35 cellular contexts compared by ENCODE assay signal in genomic region chr10:35304649-35305048, GRCh38. TPM values are rescaled to one million over a fixed set of nuclear protein-coding genes. Genes with fewer than 3 reads are reported as not detected.
DNase-seq lines count a peak whose midpoint lies in the region; ATAC-seq and TF ChIP-seq lines count a peak whose summit lies in the region.
"Had no signal": no experiment of that assay in that cellular context is flagged by ENCODE, and none has a peak within 500 bp of the region (broad histone marks: within the 10 kb centered on the region; RNA-seq: fewer than 3 reads in every experiment).

No MANE protein-coding gene starts in this region.

- H2AK5ac ChIP-seq in neuronal stem cell (ENCODE audit: low read depth, low read length): no peak overlapping the region

- H3K14ac ChIP-seq in neuronal stem cell (ENCODE audit: low read length): no peak overlapping the region

- H3K36me3 ChIP-seq in neuronal stem cell (replicated peaks in 1 of 2; ENCODE audit: control insufficient read depth in 2 of 2, insufficient read depth in 2 of 2, low read length in 2 of 2): no peaks in the 10 kb centered on the region
- H3K36me3 ChIP-seq: heart right ventricle, pancreas, spleen, upper lobe of left lung had no signal

- no peak overlapping the region for H3K9ac ChIP-seq in neuronal stem cell (ENCODE audit: low read depth, low read length, poor library complexity)

- peaks cover 24% of the 10 kb centered on the region for H3K27me3 Mint-ChIP-seq in activated naive CD8-positive, alpha-beta T cell treated with anti-CD3 and anti-CD28 coated beads, Interleukin-2, amount 50 U/mL, for 24 hours
- H3K27me3 Mint-ChIP-seq in activated naive CD8-positive, alpha-beta T cell treated with anti-CD3 and anti-CD28 coated beads for 36 hours: peaks cover 13% of the 10 kb centered on the region

- no peaks in the 10 kb centered on the region for H3K4me1 Mint-ChIP-seq in activated naive CD8-positive, alpha-beta T cell treated with anti-CD3 and anti-CD28 coated beads, Interleukin-2, amount 50 U/mL, for 24 hours
- no peaks in the 10 kb centered on the region for H3K4me1 Mint-ChIP-seq in activated naive CD8-positive, alpha-beta T cell treated with anti-CD3 and anti-CD28 coated beads for 36 hours
- peaks cover 18% of the 10 kb centered on the region for H3K4me1 Mint-ChIP-seq in stimulated activated effector memory CD8-positive, alpha-beta T cell treated with anti-CD3 and anti-CD28 coated beads, Interleukin-12 subunit alpha, Interleukin-12 subunit beta, amount 100 ng/mL, for 72 hours

- no peak overlapping the region for H3K18ac ChIP-seq in neuronal stem cell (ENCODE audit: low read length)

- H2BK5ac ChIP-seq in neuronal stem cell (ENCODE audit: low read length): no peak overlapping the region

- no peak overlapping the region for H2BK12ac ChIP-seq in neuronal stem cell (ENCODE audit: low read length)

- H3K9me3 ChIP-seq in neuronal stem cell (replicated peaks in 1 of 2; ENCODE audit: control insufficient read depth in 2 of 2, insufficient read depth in 1 of 2, low read depth in 1 of 2, low read length in 2 of 2): no peaks in the 10 kb centered on the region
- H3K9me3 ChIP-seq: heart right ventricle, pancreas, spleen, upper lobe of left lung had no signal

- no peak for TF ChIP-seq CTCF in NB4 (IDR thresholded peaks at IDR 0.05; ENCODE audit: low read depth, low read length)

- no peak overlapping the region for H2BK15ac ChIP-seq in neuronal stem cell (ENCODE audit: low read length)

- no peak overlapping the region for H4K91ac ChIP-seq in neuronal stem cell (ENCODE audit: low read depth, low read length, poor library complexity)

- no peak overlapping the region for H3K4me2 ChIP-seq in neuronal stem cell (ENCODE audit: insufficient read depth, low read length, poor library complexity, severe bottlenecking)

- H2BK120ac ChIP-seq in neuronal stem cell (ENCODE audit: low read depth, low read length): no peak overlapping the region

- peaks cover 7 to 9% of the 10 kb centered on the region in 2 donors for H3K4me1 ChIP-seq in neuronal stem cell (ENCODE audit: control insufficient read depth in 2 of 2, insufficient read depth in 1 of 2, low read depth in 1 of 2, low read length in 2 of 2)
- H3K4me1 ChIP-seq: upper lobe of left lung had no signal

- H3K23ac ChIP-seq in neuronal stem cell (ENCODE audit: low read depth, low read length, poor library complexity): no peak overlapping the region

- H3K4me3 ChIP-seq in NB4 (ENCODE audit: low read depth, low read length) (no peak overlapping the region), neuronal stem cell (ENCODE audit: low read length in 2 of 2) (no peak overlapping the region)
- H3K4me3 ChIP-seq: heart right ventricle, lung, pancreas, spleen, upper lobe of left lung had no signal

- no peak overlapping the region for H3K27ac ChIP-seq in neuronal stem cell (replicated peaks; ENCODE audit: low read length)
- H3K27ac ChIP-seq: foreskin keratinocyte, heart right ventricle, pancreas, spleen, upper lobe of left lung, VCaP had no signal

- no CpG with 5 or more reads among the region's 2 CpGs for whole genome bisulfite sequencing in neuronal stem cell (ENCODE audit: extremely low coverage in 2 of 2, insufficient read length in 2 of 2, insufficient replicate concordance in 1 of 2), 2 donors

- H4K8ac ChIP-seq in neuronal stem cell (ENCODE audit: low read depth, low read length): no peak overlapping the region

- no peak overlapping the region for H3K27ac Mint-ChIP-seq in activated naive CD8-positive, alpha-beta T cell treated with anti-CD3 and anti-CD28 coated beads, Interleukin-2, amount 50 U/mL, for 24 hours
- H3K27ac Mint-ChIP-seq in activated naive CD8-positive, alpha-beta T cell treated with anti-CD3 and anti-CD28 coated beads for 36 hours: no peak overlapping the region
- no peak overlapping the region for H3K27ac Mint-ChIP-seq in stimulated activated effector memory CD8-positive, alpha-beta T cell treated with anti-CD3 and anti-CD28 coated beads, Interleukin-12 subunit alpha, Interleukin-12 subunit beta, amount 100 ng/mL, for 72 hours
- H3K27ac Mint-ChIP-seq: activated CD4-positive, alpha-beta T cell treated with anti-CD3 and anti-CD28 coated beads, Interleukin-2, amount 10 ng/mL, durations not matched to agents 24 days and 14 days; activated naive CD4-positive, alpha-beta T cell treated with anti-CD3 and anti-CD28 coated beads, Interleukin-2, amount 10 ng/mL, durations not matched to agents 7 days and 5 days; activated T-helper 1 cell treated with anti-CD3 and anti-CD28 coated beads, Interleukin-12 subunit alpha, Interleukin-12 subunit beta, Interleukin-2, Interleukin-4 antibody, amounts not matched to agents 30 ng/mL and 10 ng/mL and 1 ng/mL, durations not matched to agents 14 hours and 24 hours and 36 hours; B cell; CD8-positive, alpha-beta T cell; nephron progenitor cell; T-helper 2 cell treated with Interferon-gamma antibody and Interleukin-4, amounts not matched to agents 5 μg/mL and 100 μg/mL, for 36 hours had no signal

- ATAC-seq in activated naive CD8-positive, alpha-beta T cell treated with anti-CD3 and anti-CD28 coated beads, Interleukin-2, amount 50 U/mL, for 24 hours: peak; percentile 28
- ATAC-seq in stimulated activated effector memory CD8-positive, alpha-beta T cell treated with anti-CD3 and anti-CD28 coated beads, Interleukin-12 subunit alpha, Interleukin-12 subunit beta, amount 100 ng/mL, for 72 hours: peak; percentile 42
- ATAC-seq: CD8-positive, alpha-beta T cell; esophagus mucosa; foreskin keratinocyte; heart right ventricle; Right ventricle myocardium inferior; SK-N-SH treated with all-trans-retinoic acid at 6 μM for 48 hours had no signal

- no peak for TF ChIP-seq POLR2A in NB4 (IDR thresholded peaks at IDR 0.05; ENCODE audit: extremely low read depth, insufficient read length)

- no peak for DNase-seq in activated naive CD8-positive, alpha-beta T cell treated with anti-CD3 and anti-CD28 coated beads, Interleukin-2, amount 50 U/mL, for 24 hours
- no peak for DNase-seq in activated naive CD8-positive, alpha-beta T cell treated with anti-CD3 and anti-CD28 coated beads for 36 hours
- DNase-seq in NB4 (ENCODE audit: low read depth): peak; percentile 8
- DNase-seq in dermis blood vessel endothelial cell: peak; percentile 5
- no peak for DNase-seq in stimulated activated effector memory CD8-positive, alpha-beta T cell treated with anti-CD3 and anti-CD28 coated beads, Interleukin-12 subunit alpha, Interleukin-12 subunit beta, amount 100 ng/mL, for 72 hours (ENCODE audit: low spot score in 2 of 2)
- no peak for DNase-seq in neuronal stem cell (ENCODE audit: low spot score)
- no peak for DNase-seq in MV-4-11 (lab: John Stamatoyannopoulos, UW)
- DNase-seq in T-helper 9 cell: no peak
- DNase-seq: activated CD4-positive, alpha-beta T cell treated with anti-CD3 and anti-CD28 coated beads, Interleukin-2, amount 10 ng/mL, durations not matched to agents 24 days and 14 days; activated naive CD4-positive, alpha-beta T cell treated with anti-CD3 and anti-CD28 coated beads, Interleukin-2, amount 10 ng/mL, durations not matched to agents 7 days and 5 days; amygdala; CD8-positive, alpha-beta T cell; effector memory CD4-positive, alpha-beta T cell; foreskin keratinocyte; GF-D8; GOT3; heart right ventricle; IMR-90; kidney glomerular epithelial cell; NCI-H1417; NCI-H2081; NCI-H226; nephron progenitor cell; pancreas; spleen; substantia nigra; upper lobe of left lung had no signal

- H3K4me3 Mint-ChIP-seq in activated naive CD8-positive, alpha-beta T cell treated with anti-CD3 and anti-CD28 coated beads, Interleukin-2, amount 50 U/mL, for 24 hours: no peak overlapping the region
- H3K4me3 Mint-ChIP-seq in activated naive CD8-positive, alpha-beta T cell treated with anti-CD3 and anti-CD28 coated beads for 36 hours: no peak overlapping the region
- H3K4me3 Mint-ChIP-seq in stimulated activated effector memory CD8-positive, alpha-beta T cell treated with anti-CD3 and anti-CD28 coated beads, Interleukin-12 subunit alpha, Interleukin-12 subunit beta, amount 100 ng/mL, for 72 hours: no peak overlapping the region
- H3K4me3 Mint-ChIP-seq: activated CD4-positive, alpha-beta T cell treated with anti-CD3 and anti-CD28 coated beads, Interleukin-2, amount 10 ng/mL, durations not matched to agents 24 days and 14 days; activated naive CD4-positive, alpha-beta T cell treated with anti-CD3 and anti-CD28 coated beads, Interleukin-2, amount 10 ng/mL, durations not matched to agents 7 days and 5 days; activated T-helper 1 cell treated with anti-CD3 and anti-CD28 coated beads, Interleukin-12 subunit alpha, Interleukin-12 subunit beta, Interleukin-2, Interleukin-4 antibody, amounts not matched to agents 30 ng/mL and 10 ng/mL and 1 ng/mL, durations not matched to agents 14 hours and 24 hours and 36 hours; B cell; CD8-positive, alpha-beta T cell; nephron progenitor cell; T-helper 2 cell treated with Interferon-gamma antibody and Interleukin-4, amounts not matched to agents 5 μg/mL and 100 μg/mL, for 36 hours had no signal

- H2AFZ ChIP-seq in neuronal stem cell (ENCODE audit: low read length): no peak overlapping the region

- H3K79me1 ChIP-seq in neuronal stem cell (ENCODE audit: low read depth, low read length): no peaks in the 10 kb centered on the region

- no peaks in the 10 kb centered on the region for H3K36me3 Mint-ChIP-seq in activated naive CD8-positive, alpha-beta T cell treated with anti-CD3 and anti-CD28 coated beads, Interleukin-2, amount 50 U/mL, for 24 hours (ENCODE audit: low read depth)
- no peaks in the 10 kb centered on the region for H3K36me3 Mint-ChIP-seq in activated naive CD8-positive, alpha-beta T cell treated with anti-CD3 and anti-CD28 coated beads for 36 hours
- no peaks in the 10 kb centered on the region for H3K36me3 Mint-ChIP-seq in stimulated activated effector memory CD8-positive, alpha-beta T cell treated with anti-CD3 and anti-CD28 coated beads, Interleukin-12 subunit alpha, Interleukin-12 subunit beta, amount 100 ng/mL, for 72 hours
- H3K36me3 Mint-ChIP-seq: activated naive CD4-positive, alpha-beta T cell treated with anti-CD3 and anti-CD28 coated beads, Interleukin-2, amount 10 ng/mL, durations not matched to agents 7 days and 5 days; CD8-positive, alpha-beta T cell had no signal

- H3K4ac ChIP-seq in neuronal stem cell (ENCODE audit: low read length): no peak overlapping the region

- H3K9me3 Mint-ChIP-seq in activated naive CD8-positive, alpha-beta T cell treated with anti-CD3 and anti-CD28 coated beads, Interleukin-2, amount 50 U/mL, for 24 hours: no peaks in the 10 kb centered on the region
- H3K9me3 Mint-ChIP-seq in activated naive CD8-positive, alpha-beta T cell treated with anti-CD3 and anti-CD28 coated beads for 36 hours: no peaks in the 10 kb centered on the region
- H3K9me3 Mint-ChIP-seq in stimulated activated effector memory CD8-positive, alpha-beta T cell treated with anti-CD3 and anti-CD28 coated beads, Interleukin-12 subunit alpha, Interleukin-12 subunit beta, amount 100 ng/mL, for 72 hours: no peaks in the 10 kb centered on the region
- H3K9me3 Mint-ChIP-seq: activated CD4-positive, alpha-beta T cell treated with anti-CD3 and anti-CD28 coated beads, Interleukin-2, amount 10 ng/mL, durations not matched to agents 24 days and 14 days; activated naive CD4-positive, alpha-beta T cell treated with anti-CD3 and anti-CD28 coated beads, Interleukin-2, amount 10 ng/mL, durations not matched to agents 7 days and 5 days; activated T-helper 1 cell treated with anti-CD3 and anti-CD28 coated beads, Interleukin-12 subunit alpha, Interleukin-12 subunit beta, Interleukin-2, Interleukin-4 antibody, amounts not matched to agents 30 ng/mL and 10 ng/mL and 1 ng/mL, durations not matched to agents 14 hours and 24 hours and 36 hours; CD8-positive, alpha-beta T cell; nephron progenitor cell; T-helper 2 cell treated with Interferon-gamma antibody and Interleukin-4, amounts not matched to agents 5 μg/mL and 100 μg/mL, for 36 hours had no signal

- peaks cover 0 to 5% (median 0%) of the 10 kb centered on the region in 3 experiments for H3K27me3 ChIP-seq in neuronal stem cell (ENCODE audit: control insufficient read depth in 3 of 3, insufficient read depth in 3 of 3, low read depth in 1 of 3, low read length in 3 of 3)
- H3K27me3 ChIP-seq: foreskin keratinocyte, pancreas, upper lobe of left lung had no signal

RNA-seq across cellular contexts. Expression of gene CCNY, which starts 31.7 kb away (rescaled TPM):
- 10 to 100 TPM; 52.1 to 55.2 TPM for total RNA-seq in activated naive CD8-positive, alpha-beta T cell treated with anti-CD3 and anti-CD28 coated beads for 36 hours
- total RNA-seq in dermis blood vessel endothelial cell: 99.4 and 124 TPM in 2 replicates
- polyA plus RNA-seq in neuronal stem cell (2013, experiment 1 of 2): 44.5 TPM
- polyA plus RNA-seq in neuronal stem cell (2013, experiment 2 of 2): 46.5 TPM

Comparison
In these comparisons a context has a peak if more than half of its experiments do, and no peak if none do; other contexts are left out.
1. DNase-seq: peak in NB4 (single experiment) and dermis blood vessel endothelial cell (single experiment); none in activated naive CD8-positive, alpha-beta T cell treated with anti-CD3 and anti-CD28 coated beads, Interleukin-2, amount 50 U/mL, for 24 hours (single experiment), activated naive CD8-positive, alpha-beta T cell treated with anti-CD3 and anti-CD28 coated beads for 36 hours (single experiment), stimulated activated effector memory CD8-positive, alpha-beta T cell treated with anti-CD3 and anti-CD28 coated beads, Interleukin-12 subunit alpha, Interleukin-12 subunit beta, amount 100 ng/mL, for 72 hours (0 of 2), neuronal stem cell (single experiment), MV-4-11 (single experiment) and T-helper 9 cell (single experiment).